22 cellular contexts compared by ENCODE assay signal in the genomic region with DNA sequence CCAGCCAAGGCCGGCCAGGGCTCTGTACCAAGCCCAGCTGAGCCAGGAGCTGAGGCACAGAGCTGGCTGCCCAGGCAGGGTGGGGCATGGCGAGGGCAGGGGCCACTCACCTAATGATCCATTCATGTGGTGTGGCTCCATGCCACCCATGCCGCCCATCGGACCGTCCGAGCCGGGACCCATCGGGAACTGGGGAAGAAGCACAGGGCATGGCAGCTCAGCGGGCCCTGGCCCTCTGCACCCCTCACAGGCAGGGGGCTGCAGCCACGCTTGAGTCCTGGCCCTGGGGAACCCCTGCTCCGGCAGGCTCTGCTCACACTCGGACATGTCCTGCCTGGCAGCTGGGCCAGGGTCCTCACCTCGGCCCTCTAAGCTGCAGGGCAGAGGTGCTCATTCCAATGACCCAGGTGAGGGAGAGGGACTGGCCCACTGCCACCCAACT. TPM values are rescaled to one million over a fixed set of nuclear protein-coding genes. Genes with fewer than 3 reads are reported as not detected.
A peak's percentile ranks its signal among the peaks of the same experiment; 100 is the strongest.
DNase-seq lines count a peak whose midpoint lies in the region; ATAC-seq, FAIRE-seq and TF ChIP-seq lines count a peak whose summit lies in the region.
"Had no signal": no experiment of that assay in that cellular context is flagged by ENCODE, and none has a peak within 500 bp of the region (broad histone marks: within the 10 kb centered on the region; RNA-seq: fewer than 3 reads in every experiment).

No MANE protein-coding gene starts in this region.

- FAIRE-seq in HepG2 (lab: Jason Lieb, UNC) = no peak
- FAIRE-seq: GM19239, TTC549 had no signal

- peaks cover 2 to 5% of the 10 kb centered on the region in 2 experiments; a peak in 1 of 5 replicates for H3K36me3 ChIP-seq in HepG2 (replicated peaks in 1 of 2; ENCODE audit: control insufficient read depth in 1 of 2, insufficient read depth in 2 of 2, low read length in 2 of 2)
- H3K36me3 ChIP-seq: neural progenitor cell, SJCRH30, thyroid gland had no signal

- TF ChIP-seq EP300 in HepG2 (IDR thresholded peaks at IDR 0.05; ENCODE audit: low read depth in 2 of 2, low read length in 2 of 2) = no peak
- no peak for TF ChIP-seq EP300 in HepG2 (CRISPR knock-in tag; IDR thresholded peaks at IDR 0.05; ENCODE audit: borderline replicate concordance)

- H3K27me3 ChIP-seq in HepG2 (ENCODE audit: control insufficient read depth in 1 of 2, insufficient read depth in 2 of 2, low read length in 2 of 2) = no peaks in the 10 kb centered on the region
- H3K27me3 ChIP-seq: neural progenitor cell, SJCRH30, thyroid gland had no signal

- no peak for TF ChIP-seq POLR2A in HepG2 (IDR thresholded peaks at IDR 0.05; ENCODE audit: insufficient read depth in 1 of 2, low read depth in 2 of 2, low read length in 2 of 2)

- no peaks in the 10 kb centered on the region for H3K4me1 ChIP-seq in HepG2 (ENCODE audit: insufficient read depth, low read length)

- H2AFZ ChIP-seq in HepG2 (ENCODE audit: low read length) = no peak overlapping the region
- H2AFZ ChIP-seq: neural progenitor cell had no signal

- no peak overlapping the region for H3K4me3 ChIP-seq in HepG2 (replicated peaks in 1 of 3; ENCODE audit: insufficient read depth in 1 of 3, low read depth in 2 of 3, low read length in 3 of 3)
- H3K4me3 ChIP-seq: coronary artery, neural progenitor cell, SJCRH30, thyroid gland had no signal

- in situ Hi-C loops in HepG2 (cut with HindIII; ENCODE audit: extremely low pct_ligation_motif_present, low pct_unique_long_range_greater_than_20kb) = no loop called here

- H3K27ac Mint-ChIP-seq in T-helper 1 cell treated with Interleukin-12 subunit alpha and Interleukin-12 subunit beta and Interleukin-4 antibody, amounts not matched to agents 30 μg/mL and 1 μg/mL, for 36 hours = peak overlapping the region; percentile 20
- peak overlapping the region; percentile 67; the same call in 1 of the 2 replicates for H3K27ac Mint-ChIP-seq in WTC11
- H3K27ac Mint-ChIP-seq in stimulated activated memory B cell treated with anti-CD40 and anti-IgM and Interleukin-4, amounts not matched to agents 10 μg/mL and 1 μg/mL and 100 μg/mL, for 72 hours = no peak overlapping the region

- H3K4me1 Mint-ChIP-seq in T-helper 1 cell treated with Interleukin-12 subunit alpha and Interleukin-12 subunit beta and Interleukin-4 antibody, amounts not matched to agents 30 μg/mL and 1 μg/mL, for 36 hours (ENCODE audit: low read depth) = peaks cover 22% of the 10 kb centered on the region
- peaks cover 19% of the 10 kb centered on the region for H3K4me1 Mint-ChIP-seq in WTC11
- H3K4me1 Mint-ChIP-seq in stimulated activated memory B cell treated with anti-CD40 and anti-IgM and Interleukin-4, amounts not matched to agents 10 μg/mL and 1 μg/mL and 100 μg/mL, for 72 hours = no peaks in the 10 kb centered on the region

- no peak overlapping the region for H3K4me2 ChIP-seq in HepG2 (ENCODE audit: low read depth, low read length)

- no peak overlapping the region for H3K27ac ChIP-seq in HepG2 (ENCODE audit: extremely low read length, insufficient read depth, low read length)
- H3K27ac ChIP-seq: epithelial cell of prostate had no signal

- DNase-seq in T-helper 1 cell = no peak
- no peak for DNase-seq in WTC11 (ENCODE audit: low spot score)
- no peak for DNase-seq in HepG2 (ENCODE audit: low spot score)
- no peak for DNase-seq in effector CD4-positive, alpha-beta T cell
- no peak for DNase-seq in NCI-H345 (lab: John Stamatoyannopoulos, UW)
- DNase-seq: activated CD4-positive, alpha-beta T cell treated with anti-CD3 and anti-CD28 coated beads, Interleukin-2, amount 50 U/mL, for 4 hours; activated T-cell treated with anti-CD3 and anti-CD28 coated beads, Interleukin-2, amount 50 U/mL, for 4 hours; amniotic stem cell; DMS79; NCI-H1930; NCI-H510A had no signal

- no peaks in the 10 kb centered on the region for H4K20me1 ChIP-seq in HepG2 (ENCODE audit: insufficient read depth, low read length)

- H3K9me3 Mint-ChIP-seq in T-helper 1 cell treated with Interleukin-12 subunit alpha and Interleukin-12 subunit beta and Interleukin-4 antibody, amounts not matched to agents 30 μg/mL and 1 μg/mL, for 36 hours = no peaks in the 10 kb centered on the region
- no peaks in the 10 kb centered on the region for H3K9me3 Mint-ChIP-seq in WTC11
- no peaks in the 10 kb centered on the region for H3K9me3 Mint-ChIP-seq in stimulated activated memory B cell treated with anti-CD40 and anti-IgM and Interleukin-4, amounts not matched to agents 10 μg/mL and 1 μg/mL and 100 μg/mL, for 72 hours
- H3K9me3 Mint-ChIP-seq: activated T-cell treated with anti-CD3 and anti-CD28 coated beads, Interleukin-2, amount 50 U/mL, for 4 hours; CD14-positive monocyte; neural progenitor cell had no signal

- TF ChIP-seq RAD21 in HepG2 (CRISPR knock-in tag; IDR thresholded peaks at IDR 0.05) = no peak

- H3K4me3 Mint-ChIP-seq in T-helper 1 cell treated with Interleukin-12 subunit alpha and Interleukin-12 subunit beta and Interleukin-4 antibody, amounts not matched to agents 30 μg/mL and 1 μg/mL, for 36 hours = no peak overlapping the region
- no peak overlapping the region for H3K4me3 Mint-ChIP-seq in WTC11
- H3K4me3 Mint-ChIP-seq in stimulated activated memory B cell treated with anti-CD40 and anti-IgM and Interleukin-4, amounts not matched to agents 10 μg/mL and 1 μg/mL and 100 μg/mL, for 72 hours = no peak overlapping the region
- H3K4me3 Mint-ChIP-seq: activated T-cell treated with anti-CD3 and anti-CD28 coated beads, Interleukin-2, amount 50 U/mL, for 4 hours; CD14-positive monocyte had no signal

- CTCF ChIA-PET in WTC11 (lab: Charles Lee) (interaction anchor here (0.8 to 2.1 kb wide), 16 partner anchors 24 to 320 kb away, joined by 3 to 11 read pairs (median 4); a partner anchor contains a TSS), HepG2 (lab: Yijun Ruan, JAX; ENCODE audit: low intra/inter-chr PET ratio, low total read pairs) (no interaction called here)

- WGBS in HepG2 (ENCODE audit: low lambda C conversion rate) = 95% methylated on average over 8 of the region's 13 CpGs

- H3K9me3 ChIP-seq in HepG2 (ENCODE audit: low read length) = no peaks in the 10 kb centered on the region
- H3K9me3 ChIP-seq: SJCRH30, thyroid gland had no signal

- no peaks in the 10 kb centered on the region for H3K27me3 Mint-ChIP-seq in T-helper 1 cell treated with Interleukin-12 subunit alpha and Interleukin-12 subunit beta and Interleukin-4 antibody, amounts not matched to agents 30 μg/mL and 1 μg/mL, for 36 hours (ENCODE audit: low read depth)
- H3K27me3 Mint-ChIP-seq in WTC11 (ENCODE audit: low read depth) = no peaks in the 10 kb centered on the region
- H3K27me3 Mint-ChIP-seq in stimulated activated memory B cell treated with anti-CD40 and anti-IgM and Interleukin-4, amounts not matched to agents 10 μg/mL and 1 μg/mL and 100 μg/mL, for 72 hours = no peaks in the 10 kb centered on the region

- POLR2A ChIA-PET in WTC11 (lab: Charles Lee) (interaction anchor here (0.6 to 1.2 kb wide), 2 partner anchors 82 to 85 kb away, joined by 3 to 4 read pairs; no protein-coding TSS in a partner anchor), HepG2 (lab: Yijun Ruan, JAX) (no interaction called here)

- H3K9ac ChIP-seq in HepG2 (ENCODE audit: insufficient read depth, low read depth, low read length) = no peak overlapping the region
- H3K9ac ChIP-seq: neural progenitor cell had no signal

- peaks cover 29% of the 10 kb centered on the region for H3K36me3 Mint-ChIP-seq in T-helper 1 cell treated with Interleukin-12 subunit alpha and Interleukin-12 subunit beta and Interleukin-4 antibody, amounts not matched to agents 30 μg/mL and 1 μg/mL, for 36 hours (ENCODE audit: low read depth)
- peaks cover 28% of the 10 kb centered on the region for H3K36me3 Mint-ChIP-seq in WTC11
- peaks cover 5% of the 10 kb centered on the region for H3K36me3 Mint-ChIP-seq in stimulated activated memory B cell treated with anti-CD40 and anti-IgM and Interleukin-4, amounts not matched to agents 10 μg/mL and 1 μg/mL and 100 μg/mL, for 72 hours

- intact Hi-C loops in HepG2 (cut with micrococcal nuclease; ENCODE audit: unreplicated experiment) = no loop called here

- ATAC-seq in WTC11 = no peak
- peak; percentile 9 for ATAC-seq in HepG2
- peak; percentile 52 for ATAC-seq in stimulated activated memory B cell treated with anti-CD40 and anti-IgM and Interleukin-4, amounts not matched to agents 10 μg/mL and 1 μg/mL and 100 μg/mL, for 72 hours
- no peak for ATAC-seq in HG03439 (IDR thresholded peaks at IDR 0.05; ENCODE audit: unreplicated experiment)

- H3K79me2 ChIP-seq in HepG2 (ENCODE audit: insufficient read depth, low read length) = no peaks in the 10 kb centered on the region

- TF ChIP-seq CTCF in WTC11 (IDR thresholded peaks at IDR 0.05) (no peak), HepG2 (CRISPR knock-in tag; IDR thresholded peaks at IDR 0.05) (no peak)

- BruUV-seq in HepG2 (replicated peaks; lab: Mats Ljungman, UMichigan) = no TSS peak

RNA-seq across cellular contexts. Expression of a gene that starts 28.7 kb away (rescaled TPM):
- total RNA-seq in WTC11 (2021) (125 to 143 TPM (median 130 TPM) in 3 replicates), HepG2 (2016; rRNA removed; fragmentation: Illumina TruSeq; extraction: Trizol) (127 and 143 TPM in 2 replicates)
- total RNA-seq in HepG2 (2016; cell fraction: cytosol; rRNA removed; fragmentation: Illumina TruSeq; extraction: Trizol; ENCODE audit: low read depth) = 107 and 109 TPM in 2 replicates
- total RNA-seq in HepG2 (2016; cell fraction: insoluble cytoplasmic fraction; rRNA removed; fragmentation: Illumina TruSeq; extraction: Trizol) = 123 and 145 TPM in 2 replicates
- 128 and 139 TPM in 2 replicates for total RNA-seq in HepG2 (2016; cell fraction: membrane; rRNA removed; fragmentation: Illumina TruSeq; extraction: Trizol)
- 50.3 and 58.7 TPM in 2 replicates for total RNA-seq in HepG2 (2016; cell fraction: nucleus; rRNA removed; fragmentation: Illumina TruSeq; extraction: Trizol)
- polyA plus RNA-seq in HepG2 (2011; rRNA removed) = 26.5 and 31.7 TPM in 2 replicates
- 31.8 and 37.2 TPM in 2 replicates for polyA plus RNA-seq in HepG2 (2011; cell fraction: cytosol; rRNA removed)
- 15.6 and 18.1 TPM in 2 replicates for polyA plus RNA-seq in HepG2 (2011; cell fraction: nucleus; rRNA removed)
- 81.3 and 106 TPM in 2 replicates for polyA plus RNA-seq in HepG2 (2012)
- polyA plus RNA-seq in HepG2 (2016; cell fraction: cytosol; fragmentation: Illumina TruSeq; extraction: Trizol; ENCODE audit: low read depth) = 175 and 183 TPM in 2 replicates
- 248 and 256 TPM in 2 replicates for polyA plus RNA-seq in HepG2 (2016; cell fraction: insoluble cytoplasmic fraction; fragmentation: Illumina TruSeq; extraction: Trizol; ENCODE audit: low read depth)
- 177 and 183 TPM in 2 replicates for polyA plus RNA-seq in HepG2 (2016; cell fraction: membrane; fragmentation: Illumina TruSeq; extraction: Trizol; ENCODE audit: low read depth)
- polyA plus RNA-seq in HepG2 (2016; cell fraction: nucleus; fragmentation: Illumina TruSeq; extraction: Trizol; ENCODE audit: insufficient read depth, low read depth) = 106 TPM in 2 replicates
- 34.6 and 75.1 TPM in 2 replicates for polyA minus RNA-seq in HepG2 (2011; rRNA and poly(A)+ RNA removed; ENCODE audit: low replicate concordance)
- 16.6 and 17.3 TPM in 2 replicates for polyA minus RNA-seq in HepG2 (2011; cell fraction: cytosol; rRNA and poly(A)+ RNA removed)
- polyA minus RNA-seq in HepG2 (2011; cell fraction: nucleus; rRNA and poly(A)+ RNA removed) = 12.8 and 13.4 TPM in 2 replicates

RNA-seq across cellular contexts. Expression of a gene that starts 28.8 kb away (rescaled TPM):
- 13.1 to 14.2 TPM (median 13.4 TPM) in 3 replicates for total RNA-seq in WTC11 (2021)
- 4.1 and 5.0 TPM in 2 replicates for total RNA-seq in HepG2 (2016; rRNA removed; fragmentation: Illumina TruSeq; extraction: Trizol)
- total RNA-seq in HepG2 (2016; cell fraction: cytosol; rRNA removed; fragmentation: Illumina TruSeq; extraction: Trizol; ENCODE audit: low read depth) = 4.4 and 6.3 TPM in 2 replicates
- 4.6 and 4.8 TPM in 2 replicates for total RNA-seq in HepG2 (2016; cell fraction: insoluble cytoplasmic fraction; rRNA removed; fragmentation: Illumina TruSeq; extraction: Trizol)
- total RNA-seq in HepG2 (2016; cell fraction: membrane; rRNA removed; fragmentation: Illumina TruSeq; extraction: Trizol) = 4.8 and 6.3 TPM in 2 replicates
- 2.2 and 3.2 TPM in 2 replicates for total RNA-seq in HepG2 (2016; cell fraction: nucleus; rRNA removed; fragmentation: Illumina TruSeq; extraction: Trizol)
- polyA plus RNA-seq in HepG2 (2011; rRNA removed) = 3.7 and 3.9 TPM in 2 replicates
- polyA plus RNA-seq in HepG2 (2011; cell fraction: cytosol; rRNA removed) = 3.2 TPM in 2 replicates
- 6.4 and 7.3 TPM in 2 replicates for polyA plus RNA-seq in HepG2 (2011; cell fraction: nucleus; rRNA removed)
- 2.2 and 2.6 TPM in 2 replicates for polyA plus RNA-seq in HepG2 (2012)
- polyA plus RNA-seq in HepG2 (2016; cell fraction: cytosol; fragmentation: Illumina TruSeq; extraction: Trizol; ENCODE audit: low read depth) = 5.6 and 6.5 TPM in 2 replicates
- 2.7 and 2.9 TPM in 2 replicates for polyA plus RNA-seq in HepG2 (2016; cell fraction: insoluble cytoplasmic fraction; fragmentation: Illumina TruSeq; extraction: Trizol; ENCODE audit: low read depth)
- polyA plus RNA-seq in HepG2 (2016; cell fraction: membrane; fragmentation: Illumina TruSeq; extraction: Trizol; ENCODE audit: low read depth) = 3.5 and 4.4 TPM in 2 replicates
- polyA plus RNA-seq in HepG2 (2016; cell fraction: nucleus; fragmentation: Illumina TruSeq; extraction: Trizol; ENCODE audit: insufficient read depth, low read depth) = 4.5 and 5.3 TPM in 2 replicates
- polyA minus RNA-seq in HepG2 (2011; rRNA and poly(A)+ RNA removed; ENCODE audit: low replicate concordance) = 5.6 and 19.2 TPM in 2 replicates
- 0.79 and 1.4 TPM in 2 replicates for polyA minus RNA-seq in HepG2 (2011; cell fraction: cytosol; rRNA and poly(A)+ RNA removed)
- polyA minus RNA-seq in HepG2 (2011; cell fraction: nucleus; rRNA and poly(A)+ RNA removed) = 3.5 and 6.2 TPM in 2 replicates

Comparison
In these comparisons a context has a peak if more than half of its experiments do, and no peak if none do; other contexts are left out.
1. ATAC-seq: peak in HepG2 (single experiment) and stimulated activated memory B cell treated with anti-CD40 and anti-IgM and Interleukin-4, amounts not matched to agents 10 μg/mL and 1 μg/mL and 100 μg/mL, for 72 hours (single experiment); none in WTC11 (single experiment) and HG03439 (single experiment).